Comparison of ENCODE assay signal across 16 cellular contexts in genomic region chr2:97715951-97716694, GRCh38. TPM values are rescaled to one million over a fixed set of nuclear protein-coding genes. Genes with fewer than 3 reads are reported as not detected.
DNase-seq lines count a peak whose midpoint lies in the region; ATAC-seq and TF ChIP-seq lines count a peak whose summit lies in the region.
"Had no signal": no experiment of that assay in that cellular context is flagged by ENCODE, and none has a peak within 500 bp of the region (broad histone marks: within the 10 kb centered on the region; RNA-seq: fewer than 3 reads in every experiment).

No MANE protein-coding gene starts in this region.

- peak overlapping the region in 1 of 2 experiments; percentile 11 for H3K14ac ChIP-seq in mesenchymal stem cell (ENCODE audit: low read length in 2 of 2)

- peak overlapping the region; percentile 9 for H2BK15ac ChIP-seq in mesenchymal stem cell (ENCODE audit: low read depth, poor library complexity, severe bottlenecking)

- H3K4me3 ChIP-seq in mesenchymal stem cell (ENCODE audit: insufficient read depth in 1 of 2, low read depth in 1 of 2, low read length in 2 of 2) (no peak overlapping the region), suprapubic skin (no peak overlapping the region)
- H3K4me3 ChIP-seq: body of pancreas, lower lobe of right lung, ovary, SJSA1, testis had no signal

- H3K4me2 ChIP-seq in mesenchymal stem cell (ENCODE audit: low read length, poor library complexity, severe bottlenecking) = no peak overlapping the region

- no peak overlapping the region for H2BK5ac ChIP-seq in mesenchymal stem cell (ENCODE audit: low read depth, low read length, poor library complexity, severe bottlenecking)

- H3K9me3 Mint-ChIP-seq in activated naive CD4-positive, alpha-beta T cell treated with anti-CD3 and anti-CD28 coated beads, Interleukin-2, amount 10 ng/mL, durations not matched to agents 7 days and 5 days = no peaks in the 10 kb centered on the region
- H3K9me3 Mint-ChIP-seq in activated CD8-positive, alpha-beta T cell treated with anti-CD3 and anti-CD28 coated beads, Interleukin-2, amount 10 ng/mL, durations not matched to agents 7 days and 5 days (ENCODE audit: insufficient read depth) = no peaks in the 10 kb centered on the region

- H3K9ac ChIP-seq in mesenchymal stem cell (ENCODE audit: low read length) = no peak overlapping the region

- H3K4me3 Mint-ChIP-seq in activated naive CD4-positive, alpha-beta T cell treated with anti-CD3 and anti-CD28 coated beads, Interleukin-2, amount 10 ng/mL, durations not matched to agents 7 days and 5 days = peak overlapping the region; percentile 85
- H3K4me3 Mint-ChIP-seq in activated CD8-positive, alpha-beta T cell treated with anti-CD3 and anti-CD28 coated beads, Interleukin-2, amount 10 ng/mL, durations not matched to agents 7 days and 5 days = peak overlapping the region; percentile 93

- 88% methylated on average over 8 of the region's 9 CpGs for WGBS in mesenchymal stem cell
- WGBS in suprapubic skin = 81% methylated on average over 8 of the region's 9 CpGs

- H3K9me3 ChIP-seq in mesenchymal stem cell (ENCODE audit: control insufficient read depth, low read length) = no peaks in the 10 kb centered on the region
- H3K9me3 ChIP-seq in suprapubic skin = no peaks in the 10 kb centered on the region
- H3K9me3 ChIP-seq: body of pancreas, lower lobe of right lung, ovary, SJSA1, testis had no signal

- no peak overlapping the region for H4K8ac ChIP-seq in mesenchymal stem cell (ENCODE audit: low read length)

- no peak overlapping the region for H2AFZ ChIP-seq in mesenchymal stem cell (ENCODE audit: low read depth, low read length)

- no peak overlapping the region for H4K91ac ChIP-seq in mesenchymal stem cell (ENCODE audit: low read length)

- no peak overlapping the region for H2BK120ac ChIP-seq in mesenchymal stem cell (ENCODE audit: low read depth, low read length)

- ATAC-seq in activated CD8-positive, alpha-beta T cell treated with anti-CD3 and anti-CD28 coated beads, Interleukin-2, amount 10 ng/mL, durations not matched to agents 7 days and 5 days = no peak
- ATAC-seq: body of pancreas, lower lobe of right lung had no signal

- no peaks in the 10 kb centered on the region for H3K27me3 Mint-ChIP-seq in activated naive CD4-positive, alpha-beta T cell treated with anti-CD3 and anti-CD28 coated beads, Interleukin-2, amount 10 ng/mL, durations not matched to agents 7 days and 5 days
- H3K27me3 Mint-ChIP-seq in activated CD8-positive, alpha-beta T cell treated with anti-CD3 and anti-CD28 coated beads, Interleukin-2, amount 10 ng/mL, durations not matched to agents 7 days and 5 days (ENCODE audit: low read depth) = no peaks in the 10 kb centered on the region

- peak overlapping the region; percentile 96 for H3K27ac Mint-ChIP-seq in activated naive CD4-positive, alpha-beta T cell treated with anti-CD3 and anti-CD28 coated beads, Interleukin-2, amount 10 ng/mL, durations not matched to agents 7 days and 5 days
- H3K27ac Mint-ChIP-seq in activated CD8-positive, alpha-beta T cell treated with anti-CD3 and anti-CD28 coated beads, Interleukin-2, amount 10 ng/mL, durations not matched to agents 7 days and 5 days = peak overlapping the region; percentile 98

- no peak for TF ChIP-seq EP300 in suprapubic skin (IDR thresholded peaks at IDR 0.05)

- H3K36me3 ChIP-seq in mesenchymal stem cell (ENCODE audit: control insufficient read depth in 1 of 2, insufficient read depth in 2 of 2, low read depth in 1 of 2, low read length in 2 of 2) = no peaks in the 10 kb centered on the region
- H3K36me3 ChIP-seq in suprapubic skin = no peaks in the 10 kb centered on the region
- H3K36me3 ChIP-seq: lower lobe of right lung, ovary, SJSA1 had no signal

- no peak overlapping the region for H3K18ac ChIP-seq in mesenchymal stem cell (ENCODE audit: low read depth in 1 of 2, low read length in 2 of 2)

- no peak for TF ChIP-seq POLR2A in suprapubic skin (IDR thresholded peaks at IDR 0.05)

- H2BK12ac ChIP-seq in mesenchymal stem cell (ENCODE audit: low read length in 2 of 2) = peak overlapping the region; percentile 29 to 38

- H3K36me3 Mint-ChIP-seq in activated naive CD4-positive, alpha-beta T cell treated with anti-CD3 and anti-CD28 coated beads, Interleukin-2, amount 10 ng/mL, durations not matched to agents 7 days and 5 days = peaks cover 69% of the 10 kb centered on the region
- peaks cover 71% of the 10 kb centered on the region for H3K36me3 Mint-ChIP-seq in activated CD8-positive, alpha-beta T cell treated with anti-CD3 and anti-CD28 coated beads, Interleukin-2, amount 10 ng/mL, durations not matched to agents 7 days and 5 days (ENCODE audit: low read depth)

- H3K79me1 ChIP-seq in mesenchymal stem cell (replicated peaks; ENCODE audit: low read length, poor library complexity, severe bottlenecking) = no peaks in the 10 kb centered on the region

- POLR2A ChIA-PET in activated CD8-positive, alpha-beta T cell treated with anti-CD3 and anti-CD28 coated beads, Interleukin-2, amount 10 ng/mL, durations not matched to agents 7 days and 5 days (lab: Charles Lee) = interaction anchor here (0.6 to 1.4 kb wide), 2 partner anchors 54 to 1786 kb away, joined by 3 read pairs; no protein-coding TSS in a partner anchor
- POLR2A ChIA-PET in HEK293T (lab: Yijun Ruan, JAX) = no interaction called here

- H3K27me3 ChIP-seq in mesenchymal stem cell (ENCODE audit: control insufficient read depth in 1 of 2, insufficient read depth in 1 of 2, low read length in 2 of 2) (peaks cover 17 to 54% of the 10 kb centered on the region in 2 experiments), suprapubic skin (no peaks in the 10 kb centered on the region)
- H3K27me3 ChIP-seq: body of pancreas, ovary, SJSA1, testis had no signal

- CTCF ChIA-PET in activated naive CD4-positive, alpha-beta T cell treated with anti-CD3 and anti-CD28 coated beads, Interleukin-2, amount 10 ng/mL, durations not matched to agents 7 days and 5 days (lab: Charles Lee) = interaction anchor here (4.2 kb wide), 1 partner anchor 26 kb away, joined by 31 read pairs; no protein-coding TSS in a partner anchor
- CTCF ChIA-PET in activated CD8-positive, alpha-beta T cell treated with anti-CD3 and anti-CD28 coated beads, Interleukin-2, amount 10 ng/mL, durations not matched to agents 7 days and 5 days (lab: Charles Lee) = interaction anchor here (9.0 to 15.9 kb wide), 2 partner anchors 18 to 28 kb away, joined by 130 to 265 read pairs; no protein-coding TSS in a partner anchor
- CTCF ChIA-PET in HEK293T (lab: Yijun Ruan, JAX) = no interaction called here

- TF ChIP-seq CTCF in suprapubic skin (IDR thresholded peaks at IDR 0.05) = no peak

- H3K4me1 Mint-ChIP-seq in activated naive CD4-positive, alpha-beta T cell treated with anti-CD3 and anti-CD28 coated beads, Interleukin-2, amount 10 ng/mL, durations not matched to agents 7 days and 5 days = peaks cover 90% of the 10 kb centered on the region
- peaks cover 82% of the 10 kb centered on the region for H3K4me1 Mint-ChIP-seq in activated CD8-positive, alpha-beta T cell treated with anti-CD3 and anti-CD28 coated beads, Interleukin-2, amount 10 ng/mL, durations not matched to agents 7 days and 5 days (ENCODE audit: low read depth)

- H3K4me1 ChIP-seq in mesenchymal stem cell (ENCODE audit: control insufficient read depth, insufficient read depth, low read depth, low read length) (peaks cover 2% of the 10 kb centered on the region), suprapubic skin (no peaks in the 10 kb centered on the region)
- H3K4me1 ChIP-seq: body of pancreas, lower lobe of right lung, SJSA1, testis had no signal

- peak overlapping the region in 1 of 2 experiments; percentile 46 for H3K4ac ChIP-seq in mesenchymal stem cell (ENCODE audit: low read depth in 1 of 2, low read length in 2 of 2)

- H2AK5ac ChIP-seq in mesenchymal stem cell (ENCODE audit: low read length, severe bottlenecking) = no peak overlapping the region

- no peak overlapping the region for H3K23ac ChIP-seq in mesenchymal stem cell (ENCODE audit: low read length in 2 of 2)

- H3K27ac ChIP-seq in mesenchymal stem cell (ENCODE audit: low read length, poor library complexity, severe bottlenecking) (no peak overlapping the region), suprapubic skin (no peak overlapping the region)
- H3K27ac ChIP-seq: body of pancreas, lower lobe of right lung, ovary, SJSA1, testis had no signal

- peak; percentile 18 for DNase-seq in activated naive CD4-positive, alpha-beta T cell treated with anti-CD3 and anti-CD28 coated beads, Interleukin-2, amount 10 ng/mL, durations not matched to agents 7 days and 5 days
- DNase-seq in activated naive CD4-positive, alpha-beta T cell (lab: John Stamatoyannopoulos, UW) = no peak
- no peak for DNase-seq in activated CD8-positive, alpha-beta T cell treated with anti-CD3 and anti-CD28 coated beads, Interleukin-2, amount 10 ng/mL, durations not matched to agents 7 days and 5 days
- DNase-seq in mesenchymal stem cell (no peak), suprapubic skin (ENCODE audit: low spot score in 2 of 2) (peak; percentile 30 to 65), DMS79 (lab: John Stamatoyannopoulos, UW) (no peak), DMS153 (lab: John Stamatoyannopoulos, UW) (no peak), HEK293T (ENCODE audit: extremely low spot score) (no peak)
- DNase-seq: lower lobe of right lung; MV-4-11; NCI-H2171 treated with DMSO at 0.1 percent for 48 hours; stimulated activated CD4-positive, alpha-beta T cell treated with anti-CD3 and anti-CD28 coated beads, Interleukin-12 subunit alpha, Interleukin-12 subunit beta, amount 100 ng/mL, for 4 hours; testis had no signal

TF ChIP-seq in HEK293T, 16 proteins besides CTCF, POLR2A, EP300 and RAD21:
- TF ChIP-seq TARDBP (IDR thresholded peaks at IDR 0.05) = no peak
- TF ChIP-seq LEF1 (IDR thresholded peaks at IDR 0.05; ENCODE audit: borderline replicate concordance) = no peak

RNA-seq across cellular contexts. Expression of gene ZAP70, which starts 2.7 kb away (rescaled TPM):
- 100 to 1,000 TPM; 268 to 297 TPM for total RNA-seq in activated CD8-positive, alpha-beta T cell treated with anti-CD3 and anti-CD28 coated beads, Interleukin-2, amount 10 ng/mL, durations not matched to agents 7 days and 5 days
- 0.48 TPM for polyA plus RNA-seq in mesenchymal stem cell (2013, experiment 1 of 2)
- 0.74 TPM for polyA plus RNA-seq in mesenchymal stem cell (2013, experiment 2 of 2)
- total RNA-seq in suprapubic skin = 1 to 10 TPM; 1.1 to 5.5 (median 2.2) TPM
- total RNA-seq: SJSA1 had no signal

RNA-seq across cellular contexts. Expression of gene C2orf92, which starts 46.6 kb away (rescaled TPM):
- total RNA-seq in activated CD8-positive, alpha-beta T cell treated with anti-CD3 and anti-CD28 coated beads, Interleukin-2, amount 10 ng/mL, durations not matched to agents 7 days and 5 days = 1 to 10 TPM; 4.0 to 5.5 TPM
- polyA plus RNA-seq in mesenchymal stem cell (2013, experiment 1 of 2) = 1.5 TPM
- 1.9 TPM for polyA plus RNA-seq in mesenchymal stem cell (2013, experiment 2 of 2)
- total RNA-seq in suprapubic skin = 10 to 100 TPM in 3 of 4 donors, 1 to 10 TPM in 1; 4.5 to 45.7 (median 14.7) TPM

RNA-seq across cellular contexts. Expression of gene ACTR1B, which starts 52.3 kb away (rescaled TPM):
- 10 to 100 TPM; 73.2 to 74.3 TPM for total RNA-seq in activated CD8-positive, alpha-beta T cell treated with anti-CD3 and anti-CD28 coated beads, Interleukin-2, amount 10 ng/mL, durations not matched to agents 7 days and 5 days
- polyA plus RNA-seq in mesenchymal stem cell (2013, experiment 1 of 2) = 29.7 TPM
- polyA plus RNA-seq in mesenchymal stem cell (2013, experiment 2 of 2) = 29.4 TPM
- 10 to 100 TPM; 54.9 to 89.1 (median 74.4) TPM for total RNA-seq in suprapubic skin

Comparison
In these comparisons a context has a peak if more than half of its experiments do, and no peak if none do; other contexts are left out.
1. DNase-seq: peak in activated naive CD4-positive, alpha-beta T cell treated with anti-CD3 and anti-CD28 coated beads, Interleukin-2, amount 10 ng/mL, durations not matched to agents 7 days and 5 days (single experiment) and suprapubic skin (2 of 2); none in activated naive CD4-positive, alpha-beta T cell (0 of 4), activated CD8-positive, alpha-beta T cell treated with anti-CD3 and anti-CD28 coated beads, Interleukin-2, amount 10 ng/mL, durations not matched to agents 7 days and 5 days (single experiment), mesenchymal stem cell (single experiment), DMS79 (single experiment), DMS153 (single experiment) and HEK293T (single experiment).
2. RNA of gene ZAP70, which starts 2.7 kb away (total RNA-seq): 268 to 297 TPM in activated CD8-positive, alpha-beta T cell treated with anti-CD3 and anti-CD28 coated beads, Interleukin-2, amount 10 ng/mL, durations not matched to agents 7 days and 5 days; 1.1 to 5.5 TPM in suprapubic skin; every median in the first group is over 10 times any median in the second.